9 cellular contexts compared by ENCODE assay signal in the genomic region with DNA sequence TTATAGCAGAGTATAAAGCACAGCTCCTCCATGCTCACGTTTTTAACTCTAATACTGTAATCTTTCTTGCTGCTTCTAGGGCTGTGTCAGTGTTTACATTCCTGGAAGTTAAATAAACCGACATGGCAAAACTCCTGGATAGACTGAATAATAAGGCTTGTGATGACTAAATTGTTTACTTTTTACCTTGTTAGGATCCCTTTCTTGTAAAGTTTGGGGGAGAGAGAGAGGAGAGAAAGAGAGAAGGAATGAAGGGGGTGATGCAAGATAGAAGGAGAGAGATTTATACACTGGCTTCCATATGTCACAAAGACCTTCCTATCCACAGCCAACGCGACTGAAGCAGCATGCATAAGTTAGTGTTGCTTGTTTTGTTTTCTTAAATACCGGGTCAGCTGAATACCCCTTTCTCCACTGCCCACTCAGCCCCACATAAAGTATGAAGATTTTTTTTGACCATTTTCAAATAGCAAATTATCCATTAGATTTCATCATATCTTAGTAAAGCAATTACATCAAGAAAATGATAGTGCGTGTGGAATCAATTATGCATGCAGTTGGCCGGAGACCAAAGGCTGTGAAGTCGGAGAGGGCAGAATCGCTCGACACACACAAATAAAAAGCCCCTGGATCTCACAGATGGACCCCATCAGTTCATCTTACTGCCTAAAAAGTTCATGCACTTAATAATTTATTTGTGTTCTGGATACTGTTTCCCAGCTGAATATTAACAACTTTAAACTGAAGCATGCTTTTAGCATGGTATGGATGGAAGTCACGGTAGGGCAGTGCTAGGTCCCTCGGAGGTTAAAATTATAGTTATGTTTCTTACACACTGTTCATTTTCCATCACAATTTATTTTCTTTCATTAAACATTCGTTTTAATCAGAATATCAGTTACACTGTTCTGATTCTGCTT. TPM values are rescaled to one million over a fixed set of nuclear protein-coding genes. Genes with fewer than 3 reads are reported as not detected.
DNase-seq lines count a peak whose midpoint lies in the region; ATAC-seq, FAIRE-seq and TF ChIP-seq lines count a peak whose summit lies in the region.
"Had no signal": no experiment of that assay in that cellular context is flagged by ENCODE, and none has a peak within 500 bp of the region (broad histone marks: within the 10 kb centered on the region; RNA-seq: fewer than 3 reads in every experiment).

No MANE protein-coding gene starts in this region.

- no peak overlapping the region for H3K4me3 Mint-ChIP-seq in natural killer cell
- H3K4me3 Mint-ChIP-seq in stimulated activated effector memory CD8-positive, alpha-beta T cell treated with anti-CD3 and anti-CD28 coated beads, Interleukin-12 subunit alpha, Interleukin-12 subunit beta, amount 100 ng/mL, for 72 hours, result no peak overlapping the region
- H3K4me3 Mint-ChIP-seq: activated naive CD8-positive, alpha-beta T cell had no signal

- H3K9me3 ChIP-seq in HepG2 (ENCODE audit: low read length) (no peaks in the 10 kb centered on the region), right lobe of liver (no peaks in the 10 kb centered on the region)

- H3K4me2 ChIP-seq in HepG2 (ENCODE audit: low read depth, low read length), result no peak overlapping the region

- DNase-seq in HepG2 (ENCODE audit: low spot score) (peak; percentile 36), right lobe of liver (no peak), hepatic stellate cell (ENCODE audit: low spot score) (peak; percentile 24), natural killer cell (no peak), NCI-H1417 treated with DMSO at 0.1 percent for 48 hours (lab: John Stamatoyannopoulos, UW) (no peak), ureter (ENCODE audit: low spot score) (no peak)
- no peak for DNase-seq in stimulated activated effector memory CD8-positive, alpha-beta T cell treated with anti-CD3 and anti-CD28 coated beads, Interleukin-12 subunit alpha, Interleukin-12 subunit beta, amount 100 ng/mL, for 72 hours (ENCODE audit: low spot score in 2 of 2)

- H3K4me1 ChIP-seq in HepG2 (ENCODE audit: insufficient read depth, low read length) (peaks cover 21% of the 10 kb centered on the region), right lobe of liver (peaks cover 0 to 17% (median 2%) of the 10 kb centered on the region in 4 donors)

- peak in 1 of 2 experiments; percentile 12; a peak in 1 of 4 replicates for TF ChIP-seq EP300 in HepG2 (IDR thresholded peaks at IDR 0.05; ENCODE audit: low read depth in 2 of 2, low read length in 2 of 2)
- TF ChIP-seq EP300 in HepG2 (CRISPR knock-in tag; IDR thresholded peaks at IDR 0.05; ENCODE audit: borderline replicate concordance), result no peak

- H3K36me3 ChIP-seq in HepG2 (replicated peaks in 1 of 2; ENCODE audit: control insufficient read depth in 1 of 2, insufficient read depth in 2 of 2, low read length in 2 of 2) (no peaks in the 10 kb centered on the region), right lobe of liver (no peaks in the 10 kb centered on the region)

- no peak for TF ChIP-seq POLR2A in HepG2 (IDR thresholded peaks at IDR 0.05; ENCODE audit: insufficient read depth in 1 of 2, low read depth in 2 of 2, low read length in 2 of 2)
- no peak for TF ChIP-seq POLR2A in right lobe of liver (IDR thresholded peaks at IDR 0.05)

- no peak overlapping the region for H2AFZ ChIP-seq in HepG2 (ENCODE audit: low read length)

- TF ChIP-seq CTCF in HepG2 (CRISPR knock-in tag; IDR thresholded peaks at IDR 0.05) (no peak), right lobe of liver (IDR thresholded peaks at IDR 0.05) (no peak), VCaP (conservative IDR thresholded peaks at IDR 0.05) (no peak), natural killer cell (IDR thresholded peaks at IDR 0.05) (no peak)

- intact Hi-C loops in HepG2 (cut with micrococcal nuclease; ENCODE audit: unreplicated experiment) (no loop called here), right lobe of liver (cut with DNase I) (no loop called here), natural killer cell (cut with micrococcal nuclease) (no loop called here)

- in situ Hi-C loops in HepG2 (cut with HindIII; ENCODE audit: extremely low pct_ligation_motif_present, low pct_unique_long_range_greater_than_20kb), result no loop called here

- no peak for TF ChIP-seq RAD21 in HepG2 (CRISPR knock-in tag; IDR thresholded peaks at IDR 0.05)

- H4K20me1 ChIP-seq in HepG2 (ENCODE audit: insufficient read depth, low read length), result no peaks in the 10 kb centered on the region; the same call in 1 of the 2 replicates

- CTCF ChIA-PET in HepG2 (lab: Yijun Ruan, JAX; ENCODE audit: low intra/inter-chr PET ratio, low total read pairs), result no interaction called here

- no TSS peak for BruUV-seq in HepG2 (replicated peaks; lab: Mats Ljungman, UMichigan)

- no peaks in the 10 kb centered on the region for H3K9me3 Mint-ChIP-seq in natural killer cell
- H3K9me3 Mint-ChIP-seq in stimulated activated effector memory CD8-positive, alpha-beta T cell treated with anti-CD3 and anti-CD28 coated beads, Interleukin-12 subunit alpha, Interleukin-12 subunit beta, amount 100 ng/mL, for 72 hours, result no peaks in the 10 kb centered on the region

- no peaks in the 10 kb centered on the region for H3K79me2 ChIP-seq in HepG2 (ENCODE audit: insufficient read depth, low read length)

- ATAC-seq in HepG2, result no peak
- no peak for ATAC-seq in right lobe of liver
- no peak for ATAC-seq in natural killer cell
- no peak for ATAC-seq in stimulated activated effector memory CD8-positive, alpha-beta T cell treated with anti-CD3 and anti-CD28 coated beads, Interleukin-12 subunit alpha, Interleukin-12 subunit beta, amount 100 ng/mL, for 72 hours

- H3K4me3 ChIP-seq in HepG2 (replicated peaks in 1 of 3; ENCODE audit: insufficient read depth in 1 of 3, low read depth in 2 of 3, low read length in 3 of 3) (no peak overlapping the region), right lobe of liver (no peak overlapping the region)

- H3K27me3 ChIP-seq in HepG2 (ENCODE audit: control insufficient read depth in 1 of 2, insufficient read depth in 2 of 2, low read length in 2 of 2), result peaks cover 0 to 64% of the 10 kb centered on the region in 2 experiments; a peak in 4 of 5 replicates
- H3K27me3 ChIP-seq in right lobe of liver, result no peaks in the 10 kb centered on the region

- H3K27ac ChIP-seq in HepG2 (ENCODE audit: extremely low read length, insufficient read depth, low read length) (no peak overlapping the region), right lobe of liver (no peak overlapping the region), VCaP (peak overlapping the region; percentile 93)

- no peak for FAIRE-seq in HepG2 (lab: Jason Lieb, UNC)

- H3K27ac Mint-ChIP-seq in natural killer cell, result no peak overlapping the region
- no peak overlapping the region for H3K27ac Mint-ChIP-seq in stimulated activated effector memory CD8-positive, alpha-beta T cell treated with anti-CD3 and anti-CD28 coated beads, Interleukin-12 subunit alpha, Interleukin-12 subunit beta, amount 100 ng/mL, for 72 hours
- H3K27ac Mint-ChIP-seq: activated naive CD8-positive, alpha-beta T cell had no signal

- no peak overlapping the region for H3K9ac ChIP-seq in HepG2 (ENCODE audit: insufficient read depth, low read depth, low read length)

- peaks cover 50 to 88% of the 10 kb centered on the region in 2 donors for H3K27me3 Mint-ChIP-seq in natural killer cell (ENCODE audit: low read depth in 2 of 2)

- H3K36me3 Mint-ChIP-seq in natural killer cell, result no peaks in the 10 kb centered on the region
- no peaks in the 10 kb centered on the region for H3K36me3 Mint-ChIP-seq in stimulated activated effector memory CD8-positive, alpha-beta T cell treated with anti-CD3 and anti-CD28 coated beads, Interleukin-12 subunit alpha, Interleukin-12 subunit beta, amount 100 ng/mL, for 72 hours
- H3K36me3 Mint-ChIP-seq: activated naive CD8-positive, alpha-beta T cell had no signal

- POLR2A ChIA-PET in HepG2 (lab: Yijun Ruan, JAX), result no interaction called here

- H3K4me1 Mint-ChIP-seq in natural killer cell, result no peaks in the 10 kb centered on the region
- no peaks in the 10 kb centered on the region for H3K4me1 Mint-ChIP-seq in stimulated activated effector memory CD8-positive, alpha-beta T cell treated with anti-CD3 and anti-CD28 coated beads, Interleukin-12 subunit alpha, Interleukin-12 subunit beta, amount 100 ng/mL, for 72 hours

- WGBS in HepG2 (ENCODE audit: low lambda C conversion rate), result 38% methylated on average over 13 of the region's 13 CpGs
- 52% methylated on average over 13 of the region's 13 CpGs for WGBS in right lobe of liver (ENCODE audit: insufficient coverage, low coverage, low lambda C conversion rate, missing lambda C conversion rate)

TF ChIP-seq in HepG2, 621 proteins besides CTCF, POLR2A, EP300 and RAD21 (continues in another document):
- TF ChIP-seq MTF2 (CRISPR knock-in tag; IDR thresholded peaks at IDR 0.05; ENCODE audit: borderline replicate concordance) (no peak), KLF13 (CRISPR knock-in tag; IDR thresholded peaks at IDR 0.05) (no peak), ZNF563 (CRISPR knock-in tag; IDR thresholded peaks at IDR 0.05) (no peak), SRSF1 (optimal IDR thresholded peaks at IDR 0.05; ENCODE audit: low read depth, low read length) (no peak), SOX6 (IDR thresholded peaks at IDR 0.05) (no peak), SOX6 (CRISPR knock-in tag; IDR thresholded peaks at IDR 0.05) (no peak)

RNA-seq across cellular contexts. Expression of a gene that starts 20.1 kb away (rescaled TPM):
- total RNA-seq in HepG2 (2016; rRNA removed; fragmentation: Illumina TruSeq; extraction: Trizol) (not detected in 2 replicates), right lobe of liver (under 1 TPM; 0.06 to 0.80 (median 0.37) TPM), natural killer cell (1 to 10 TPM; 2.6 to 3.5 (median 3.0) TPM), ureter (31.4 TPM)
- not detected in 2 replicates for total RNA-seq in HepG2 (2016; cell fraction: cytosol; rRNA removed; fragmentation: Illumina TruSeq; extraction: Trizol; ENCODE audit: low read depth)
- total RNA-seq in HepG2 (2016; cell fraction: insoluble cytoplasmic fraction; rRNA removed; fragmentation: Illumina TruSeq; extraction: Trizol), result not detected in 2 replicates
- not detected in 2 replicates for total RNA-seq in HepG2 (2016; cell fraction: membrane; rRNA removed; fragmentation: Illumina TruSeq; extraction: Trizol)
- not detected in 2 replicates for total RNA-seq in HepG2 (2016; cell fraction: nucleus; rRNA removed; fragmentation: Illumina TruSeq; extraction: Trizol)
- not detected in 2 replicates for polyA plus RNA-seq in HepG2 (2011; rRNA removed)
- polyA plus RNA-seq in HepG2 (2011; cell fraction: cytosol; rRNA removed), result not detected in 2 replicates
- 0.05 TPM in 1 of 2 replicates, not detected in the other for polyA plus RNA-seq in HepG2 (2011; cell fraction: nucleus; rRNA removed)
- not detected in 2 replicates for polyA plus RNA-seq in HepG2 (2012)
- not detected in 2 replicates for polyA plus RNA-seq in HepG2 (2016; cell fraction: cytosol; fragmentation: Illumina TruSeq; extraction: Trizol; ENCODE audit: low read depth)
- not detected in 2 replicates for polyA plus RNA-seq in HepG2 (2016; cell fraction: insoluble cytoplasmic fraction; fragmentation: Illumina TruSeq; extraction: Trizol; ENCODE audit: low read depth)
- not detected in 2 replicates for polyA plus RNA-seq in HepG2 (2016; cell fraction: membrane; fragmentation: Illumina TruSeq; extraction: Trizol; ENCODE audit: low read depth)
- not detected in 2 replicates for polyA plus RNA-seq in HepG2 (2016; cell fraction: nucleus; fragmentation: Illumina TruSeq; extraction: Trizol; ENCODE audit: insufficient read depth, low read depth)
- 0.07 TPM in 1 of 2 replicates, not detected in the other for polyA minus RNA-seq in HepG2 (2011; rRNA and poly(A)+ RNA removed; ENCODE audit: low replicate concordance)
- polyA minus RNA-seq in HepG2 (2011; cell fraction: cytosol; rRNA and poly(A)+ RNA removed), result not detected in 2 replicates
- not detected in 2 replicates for polyA minus RNA-seq in HepG2 (2011; cell fraction: nucleus; rRNA and poly(A)+ RNA removed)

Comparison
In these comparisons a context has a peak if more than half of its experiments do, and no peak if none do; other contexts are left out.
1. DNase-seq: peak in HepG2 (single experiment) and hepatic stellate cell (single experiment); none in right lobe of liver (0 of 3), natural killer cell (single experiment), stimulated activated effector memory CD8-positive, alpha-beta T cell treated with anti-CD3 and anti-CD28 coated beads, Interleukin-12 subunit alpha, Interleukin-12 subunit beta, amount 100 ng/mL, for 72 hours (0 of 2), NCI-H1417 treated with DMSO at 0.1 percent for 48 hours (single experiment) and ureter (single experiment).